In genomic region chr11:1879941-1880720, GRCh38 we compare ENCODE assay signal across 8 cellular contexts. TPM values are rescaled to one million over a fixed set of nuclear protein-coding genes. Genes with fewer than 3 reads are reported as not detected.
DNase-seq lines count a peak whose midpoint lies in the region; TF ChIP-seq lines count a peak whose summit lies in the region.
"Had no signal": no experiment of that assay in that cellular context is flagged by ENCODE, and none has a peak within 500 bp of the region (broad histone marks: within the 10 kb centered on the region; RNA-seq: fewer than 3 reads in every experiment).

No MANE protein-coding gene starts in this region.

- H3K79me2 ChIP-seq in parathyroid adenoma = no peaks in the 10 kb centered on the region

- H3K9ac ChIP-seq in parathyroid adenoma = no peak overlapping the region

- H2AFZ ChIP-seq in parathyroid adenoma = no peak overlapping the region

- intact Hi-C loops in esophagus muscularis mucosa (cut with DNase I) = loop anchor here (5.0 kb wide), 1 partner anchor 38 kb away; no protein-coding TSS in a partner anchor
- intact Hi-C loops in activated T-helper 1 cell treated with anti-CD3 and anti-CD28 coated beads, Interleukin-12 subunit alpha, Interleukin-12 subunit beta, Interleukin-2, Interleukin-4 antibody, amounts not matched to agents 30 ng/mL and 10 ng/mL and 1 ng/mL, durations not matched to agents 14 hours and 24 hours and 36 hours (cut with micrococcal nuclease) = loop anchor here (5.0 kb wide), 1 partner anchor 37 kb away; the partner anchor contains the start of gene TNNT3

- WGBS in esophagus muscularis mucosa = 75% methylated on average over 16 of the region's 32 CpGs

- TF ChIP-seq POLR2A in esophagus muscularis mucosa (IDR thresholded peaks at IDR 0.05; ENCODE audit: low read depth) = no peak

- no peaks in the 10 kb centered on the region for H3K27me3 Mint-ChIP-seq in activated T-helper 1 cell treated with anti-CD3 and anti-CD28 coated beads, Interleukin-12 subunit alpha, Interleukin-12 subunit beta, Interleukin-2, Interleukin-4 antibody, amounts not matched to agents 30 ng/mL and 10 ng/mL and 1 ng/mL, durations not matched to agents 14 hours and 24 hours and 36 hours (ENCODE audit: insufficient read depth)

- no peaks in the 10 kb centered on the region for H3K36me3 ChIP-seq in HEK293 (ENCODE audit: control insufficient read depth in 2 of 2, insufficient read depth in 1 of 2, low read length in 2 of 2)
- H3K36me3 ChIP-seq in esophagus muscularis mucosa = peaks cover 0 to 13% (median 3%) of the 10 kb centered on the region in 4 donors
- no peaks in the 10 kb centered on the region for H3K36me3 ChIP-seq in parathyroid adenoma (ENCODE audit: control insufficient read depth, insufficient read depth, low read length)

- H3K4me1 Mint-ChIP-seq in activated T-helper 1 cell treated with anti-CD3 and anti-CD28 coated beads, Interleukin-12 subunit alpha, Interleukin-12 subunit beta, Interleukin-2, Interleukin-4 antibody, amounts not matched to agents 30 ng/mL and 10 ng/mL and 1 ng/mL, durations not matched to agents 14 hours and 24 hours and 36 hours (ENCODE audit: low read depth) = no peaks in the 10 kb centered on the region

- H3K27me3 ChIP-seq in esophagus muscularis mucosa (no peaks in the 10 kb centered on the region), parathyroid adenoma (ENCODE audit: control insufficient read depth, insufficient read depth, low read length) (no peaks in the 10 kb centered on the region)

- no peak overlapping the region for H3K27ac ChIP-seq in HEK293 (ENCODE audit: extremely low read depth, low read depth, low read length)
- H3K27ac ChIP-seq in esophagus muscularis mucosa (replicated peaks in 1 of 4) = peak overlapping the region; percentile 79 to 84 (median 82)
- peak overlapping the region; percentile 29 for H3K27ac ChIP-seq in parathyroid adenoma

- DNase-seq in esophagus muscularis mucosa (ENCODE audit: extremely low spot score) = no peak
- DNase-seq in occipital lobe (lab: John Stamatoyannopoulos, UW) = no peak
- DNase-seq in activated T-helper 1 cell treated with anti-CD3 and anti-CD28 coated beads, Interleukin-12 subunit alpha, Interleukin-12 subunit beta, Interleukin-2, Interleukin-4 antibody, amounts not matched to agents 30 ng/mL and 10 ng/mL and 1 ng/mL, durations not matched to agents 14 hours and 24 hours and 36 hours (ENCODE audit: low spot score) = no peak
- DNase-seq in GF-D8 (lab: John Stamatoyannopoulos, UW) = no peak
- DNase-seq: DND-41 had no signal

- H3K9me3 Mint-ChIP-seq in activated T-helper 1 cell treated with anti-CD3 and anti-CD28 coated beads, Interleukin-12 subunit alpha, Interleukin-12 subunit beta, Interleukin-2, Interleukin-4 antibody, amounts not matched to agents 30 ng/mL and 10 ng/mL and 1 ng/mL, durations not matched to agents 14 hours and 24 hours and 36 hours = no peaks in the 10 kb centered on the region

- H3K4me3 Mint-ChIP-seq in activated T-helper 1 cell treated with anti-CD3 and anti-CD28 coated beads, Interleukin-12 subunit alpha, Interleukin-12 subunit beta, Interleukin-2, Interleukin-4 antibody, amounts not matched to agents 30 ng/mL and 10 ng/mL and 1 ng/mL, durations not matched to agents 14 hours and 24 hours and 36 hours = no peak overlapping the region

- no peaks in the 10 kb centered on the region for H3K4me1 ChIP-seq in HEK293 (ENCODE audit: control insufficient read depth, insufficient read depth, low read length)
- peaks cover 65 to 78% (median 73%) of the 10 kb centered on the region in 4 donors for H3K4me1 ChIP-seq in esophagus muscularis mucosa
- H3K4me1 ChIP-seq in parathyroid adenoma = no peaks in the 10 kb centered on the region

- peaks cover 2% of the 10 kb centered on the region for H3K36me3 Mint-ChIP-seq in activated T-helper 1 cell treated with anti-CD3 and anti-CD28 coated beads, Interleukin-12 subunit alpha, Interleukin-12 subunit beta, Interleukin-2, Interleukin-4 antibody, amounts not matched to agents 30 ng/mL and 10 ng/mL and 1 ng/mL, durations not matched to agents 14 hours and 24 hours and 36 hours (ENCODE audit: low read depth)

- TF ChIP-seq EP300 in esophagus muscularis mucosa (IDR thresholded peaks at IDR 0.05) = no peak

- H3K4me3 ChIP-seq in HEK293 (ENCODE audit: low read depth, low read length) = no peak overlapping the region
- H3K4me3 ChIP-seq in esophagus muscularis mucosa = no peak overlapping the region
- H3K4me3 ChIP-seq in parathyroid adenoma (ENCODE audit: low read depth, low read length) = no peak overlapping the region

- CTCF ChIA-PET in HEK293 (lab: Yijun Ruan, JAX) = interaction anchor here (0.7 to 3.1 kb wide), 3 partner anchors 46 to 186 kb away, joined by 3 to 32 read pairs (median 13); partner anchors contain the start of gene SYT8

- H3K4me2 ChIP-seq in parathyroid adenoma (ENCODE audit: low read length) = no peak overlapping the region

- H3K9me3 ChIP-seq in HEK293 (ENCODE audit: control insufficient read depth, insufficient read depth, low read depth, low read length) (no peaks in the 10 kb centered on the region), esophagus muscularis mucosa (no peaks in the 10 kb centered on the region), parathyroid adenoma (ENCODE audit: control insufficient read depth, low read length) (no peaks in the 10 kb centered on the region)

- POLR2A ChIA-PET in HEK293 (lab: Yijun Ruan, JAX) = no interaction called here

- TF ChIP-seq CTCF in HEK293 (tag by site-specific recombination; IDR thresholded peaks at IDR 0.05) (no peak), esophagus muscularis mucosa (IDR thresholded peaks at IDR 0.05) (no peak), parathyroid adenoma (IDR thresholded peaks at IDR 0.05) (no peak)

- H3K27ac Mint-ChIP-seq in activated T-helper 1 cell treated with anti-CD3 and anti-CD28 coated beads, Interleukin-12 subunit alpha, Interleukin-12 subunit beta, Interleukin-2, Interleukin-4 antibody, amounts not matched to agents 30 ng/mL and 10 ng/mL and 1 ng/mL, durations not matched to agents 14 hours and 24 hours and 36 hours = no peak overlapping the region

RNA-seq across cellular contexts. Expression of gene PRR33, which starts 11.6 kb away (rescaled TPM):
- total RNA-seq in esophagus muscularis mucosa (not detected), occipital lobe (not detected)
- 0.05 TPM in 1 of 2 replicates, not detected in the other for total RNA-seq in activated T-helper 1 cell treated with anti-CD3 and anti-CD28 coated beads, Interleukin-12 subunit alpha, Interleukin-12 subunit beta, Interleukin-2, Interleukin-4 antibody, amounts not matched to agents 30 ng/mL and 10 ng/mL and 1 ng/mL, durations not matched to agents 14 hours and 24 hours and 36 hours
- total RNA-seq: HT-29 had no signal

RNA-seq across cellular contexts. Expression of gene LSP1, which starts 27.2 kb away (rescaled TPM):
- 10 to 100 TPM; 10.3 to 36.5 (median 35.4) TPM for total RNA-seq in esophagus muscularis mucosa
- total RNA-seq in occipital lobe = 0.47 TPM
- 257 and 262 TPM in 2 replicates for total RNA-seq in activated T-helper 1 cell treated with anti-CD3 and anti-CD28 coated beads, Interleukin-12 subunit alpha, Interleukin-12 subunit beta, Interleukin-2, Interleukin-4 antibody, amounts not matched to agents 30 ng/mL and 10 ng/mL and 1 ng/mL, durations not matched to agents 14 hours and 24 hours and 36 hours

RNA-seq across cellular contexts. Expression of gene TNNT3, which starts 39.4 kb away (rescaled TPM):
- total RNA-seq in esophagus muscularis mucosa (1 to 10 TPM; 2.8 to 6.0 (median 3.6) TPM), occipital lobe (2.0 TPM)
- total RNA-seq in activated T-helper 1 cell treated with anti-CD3 and anti-CD28 coated beads, Interleukin-12 subunit alpha, Interleukin-12 subunit beta, Interleukin-2, Interleukin-4 antibody, amounts not matched to agents 30 ng/mL and 10 ng/mL and 1 ng/mL, durations not matched to agents 14 hours and 24 hours and 36 hours = 0.64 and 0.70 TPM in 2 replicates
- total RNA-seq: HT-29 had no signal

RNA-seq across cellular contexts. Expression of gene TNNI2, which starts 41.4 kb away (rescaled TPM):
- total RNA-seq in esophagus muscularis mucosa (1 to 10 TPM in 1 of 4 donors, not detected in 3; 4.2 TPM), occipital lobe (0.62 TPM)
- not detected in 2 replicates for total RNA-seq in activated T-helper 1 cell treated with anti-CD3 and anti-CD28 coated beads, Interleukin-12 subunit alpha, Interleukin-12 subunit beta, Interleukin-2, Interleukin-4 antibody, amounts not matched to agents 30 ng/mL and 10 ng/mL and 1 ng/mL, durations not matched to agents 14 hours and 24 hours and 36 hours

RNA-seq across cellular contexts. Expression of gene SYT8, which starts 45.3 kb away (rescaled TPM):
- total RNA-seq in esophagus muscularis mucosa (not detected), occipital lobe (not detected)
- total RNA-seq in activated T-helper 1 cell treated with anti-CD3 and anti-CD28 coated beads, Interleukin-12 subunit alpha, Interleukin-12 subunit beta, Interleukin-2, Interleukin-4 antibody, amounts not matched to agents 30 ng/mL and 10 ng/mL and 1 ng/mL, durations not matched to agents 14 hours and 24 hours and 36 hours = not detected in 2 replicates
